In the genomic region with DNA sequence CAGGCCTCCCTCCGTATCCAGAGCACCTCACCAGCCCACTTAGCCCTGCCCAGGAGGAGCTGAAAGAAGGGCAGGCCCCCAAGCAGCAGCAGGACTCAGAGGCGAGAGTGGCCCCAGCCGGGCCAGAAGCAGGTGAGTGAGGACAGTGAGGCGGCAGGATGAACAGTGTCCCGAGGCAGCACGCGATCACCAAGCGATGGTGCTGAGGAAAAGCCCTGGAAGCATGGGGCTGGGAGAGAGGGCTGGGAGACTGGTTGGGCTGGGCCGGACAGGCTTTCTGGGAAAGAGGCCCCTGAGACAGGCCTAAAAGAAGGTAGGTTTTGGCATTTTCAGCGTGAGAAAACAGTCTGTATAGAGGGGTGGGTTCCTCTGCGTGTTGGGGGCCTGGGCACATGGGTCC, we compare ENCODE assay signal across 1 cellular context.
TF ChIP-seq lines count a peak whose summit lies in the region.

No MANE protein-coding gene starts in this region.

TF ChIP-seq in GM12878, 131 proteins besides CTCF, POLR2A, EP300 and RAD21 (continued from another document):
- TF ChIP-seq, protein P1, sequence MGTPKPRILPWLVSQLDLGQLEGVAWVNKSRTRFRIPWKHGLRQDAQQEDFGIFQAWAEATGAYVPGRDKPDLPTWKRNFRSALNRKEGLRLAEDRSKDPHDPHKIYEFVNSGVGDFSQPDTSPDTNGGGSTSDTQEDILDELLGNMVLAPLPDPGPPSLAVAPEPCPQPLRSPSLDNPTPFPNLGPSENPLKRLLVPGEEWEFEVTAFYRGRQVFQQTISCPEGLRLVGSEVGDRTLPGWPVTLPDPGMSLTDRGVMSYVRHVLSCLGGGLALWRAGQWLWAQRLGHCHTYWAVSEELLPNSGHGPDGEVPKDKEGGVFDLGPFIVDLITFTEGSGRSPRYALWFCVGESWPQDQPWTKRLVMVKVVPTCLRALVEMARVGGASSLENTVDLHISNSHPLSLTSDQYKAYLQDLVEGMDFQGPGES (IDR thresholded peaks at IDR 0.05), result no peak
- TF ChIP-seq IRF4 (IDR thresholded peaks at IDR 0.05; ENCODE audit: low read depth, low read length) (no peak), BRCA1 (IDR thresholded peaks at IDR 0.05; ENCODE audit: low read depth, low read length) (no peak)
